In the genomic region with DNA sequence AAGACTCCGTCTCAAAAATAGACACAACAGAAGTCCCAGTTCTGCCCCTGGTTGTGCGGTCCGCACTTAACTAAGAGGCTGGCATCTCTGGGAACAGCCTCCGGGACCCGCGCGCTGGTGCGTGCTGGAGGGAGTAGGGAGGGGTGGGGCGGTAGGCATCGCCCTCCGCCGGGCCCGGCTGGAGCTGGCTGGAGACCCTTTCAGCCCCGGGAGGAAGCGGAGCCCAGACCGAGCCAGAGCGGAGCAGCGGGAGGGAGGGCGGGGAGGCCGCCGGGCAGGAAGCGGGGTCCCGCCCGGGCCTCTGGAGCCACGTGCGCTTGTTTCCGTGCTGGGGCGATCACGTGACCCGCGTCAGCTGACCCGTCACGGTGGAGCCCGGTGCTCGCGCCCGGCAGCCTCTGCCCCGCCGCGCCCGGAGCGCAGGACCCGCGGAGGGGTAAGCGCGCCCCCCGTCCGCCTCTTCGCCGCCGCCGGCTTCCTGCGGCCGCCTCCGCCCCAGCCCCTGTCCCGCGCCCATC, we compare ENCODE assay signal across 8 cellular contexts. TPM values are rescaled to one million over a fixed set of nuclear protein-coding genes. Genes with fewer than 3 reads are reported as not detected.
DNase-seq lines count a peak whose midpoint lies in the region; ATAC-seq, FAIRE-seq and TF ChIP-seq lines count a peak whose summit lies in the region.

A gene (plus strand): TSS at position 354 of the 518 bp plus-strand sequence. CDS start 256 bp downstream, outside the sequence.

- H3K79me2 ChIP-seq in OCI-LY1 (ENCODE audit: insufficient read depth, low read length) (no peaks in the 10 kb centered on the region), endothelial cell of umbilical vein (ENCODE audit: control insufficient read depth, insufficient read depth, low read length) (peaks cover 2% of the 10 kb centered on the region)

- H3K27ac ChIP-seq in 22Rv1 (peak within 1 kb of the TSS; percentile 61), OCI-LY1 (ENCODE audit: low read depth, low read length, poor library complexity, severe bottlenecking) (peak within 1 kb of the TSS; percentile 93), endothelial cell of umbilical vein (ENCODE audit: insufficient read depth, low read depth, low read length) (peak within 1 kb of the TSS; percentile 22)

- H4K20me1 ChIP-seq in OCI-LY1 (ENCODE audit: insufficient read depth, low read length), result no peaks in the 10 kb centered on the region
- H4K20me1 ChIP-seq in endothelial cell of umbilical vein (replicated peaks; ENCODE audit: control insufficient read depth, extremely low read depth, insufficient read depth, low read length), result no peaks in the 10 kb centered on the region

- H3F3A ChIP-seq in OCI-LY1 (ENCODE audit: insufficient read depth, low read length), result no peaks in the 10 kb centered on the region; the same call in 1 of the 2 replicates

- peaks cover 7% of the 10 kb centered on the region for H3K36me3 Mint-ChIP-seq in mesothelial cell of epicardium

- CTCF ChIA-PET in endothelial cell of umbilical vein (lab: Charles Lee), result interaction anchor here (1.0 to 12.8 kb wide), 4 partner anchors 49 to 141 kb away, joined by 3 to 262 read pairs (median 6); no protein-coding TSS in a partner anchor

- H3K9me3 ChIP-seq in OCI-LY1 (ENCODE audit: low read length) (no peaks in the 10 kb centered on the region), endothelial cell of umbilical vein (replicated peaks; ENCODE audit: control insufficient read depth, insufficient read depth, low read length) (no peaks in the 10 kb centered on the region)

- peak within 1 kb of the TSS; percentile 88 for H3K4me3 ChIP-seq in OCI-LY1 (ENCODE audit: low read depth, low read length, poor library complexity, severe bottlenecking)
- peak within 1 kb of the TSS; percentile 14 to 55 (median 16) for H3K4me3 ChIP-seq in endothelial cell of umbilical vein (replicated peaks in 1 of 3; ENCODE audit: insufficient read depth in 1 of 3, low read depth in 1 of 3, low read length in 3 of 3)

- peak; percentile 50 for TF ChIP-seq POLR2A in endothelial cell of umbilical vein (IDR thresholded peaks at IDR 0.05; ENCODE audit: low read depth, low read length)

- intact Hi-C loops in endothelial cell of umbilical vein (cut with micrococcal nuclease), result loop anchor here (2.0 kb wide), 1 partner anchor 104 kb away; a partner anchor contains a TSS

- TF ChIP-seq CTCF in 22Rv1 (IDR thresholded peaks at IDR 0.05) (no peak), OCI-LY1 (IDR thresholded peaks at IDR 0.05; ENCODE audit: low read length) (no peak), endothelial cell of umbilical vein (IDR thresholded peaks at IDR 0.05; ENCODE audit: extremely low read depth in 1 of 2, insufficient read depth in 1 of 2, low read depth in 1 of 2, low read length in 2 of 2) (no peak), mesothelial cell of epicardium (IDR thresholded peaks at IDR 0.05; ENCODE audit: unreplicated experiment) (no peak)

- dilution Hi-C loops in endothelial cell of umbilical vein (cut with MboI; ENCODE audit: extremely low pct_ligation_motif_present, low sequenced_read_pairs), result no loop called here

- no peaks in the 10 kb centered on the region for H3K9me3 Mint-ChIP-seq in mesothelial cell of epicardium

- H3K4me1 ChIP-seq in OCI-LY1 (ENCODE audit: insufficient read depth, low read length, severe bottlenecking), result peaks cover 77% of the 10 kb centered on the region
- H3K4me1 ChIP-seq in endothelial cell of umbilical vein (ENCODE audit: control insufficient read depth, extremely low read depth, insufficient read depth, low read length), result peaks cover 7% of the 10 kb centered on the region

- H3K9me2 ChIP-seq in OCI-LY1 (ENCODE audit: low read depth, low read length), result no peaks in the 10 kb centered on the region

- peak; percentile 77 for DNase-seq in activated T-cell treated with anti-CD3 and anti-CD28 coated beads for 1 hour (ENCODE audit: low read depth)
- DNase-seq in endothelial cell of umbilical vein (ENCODE audit: low read depth, low spot score), result peak; percentile 69
- peak; percentile 82 to 84 for DNase-seq in mesothelial cell of epicardium (ENCODE audit: low spot score in 2 of 2, unreplicated experiment in 2 of 2)
- DNase-seq in stimulated activated CD8-positive, alpha-beta memory T cell treated with anti-CD3 and anti-CD28 coated beads, Interleukin-15, amount 100 ng/mL, for 24 hours (ENCODE audit: low read depth), result peak; percentile 83

- H3K9ac ChIP-seq in OCI-LY1 (ENCODE audit: low read length) (peak within 1 kb of the TSS; percentile 86), endothelial cell of umbilical vein (replicated peaks; ENCODE audit: extremely low read depth, insufficient read depth, low read length) (peak within 1 kb of the TSS; percentile 41)

- BruUV-seq in endothelial cell of umbilical vein (replicated peaks; lab: Mats Ljungman, UMichigan), result no TSS peak

- peak; percentile 77 for FAIRE-seq in endothelial cell of umbilical vein (lab: Jason Lieb, UNC)

- H3K27me3 Mint-ChIP-seq in mesothelial cell of epicardium (ENCODE audit: low read depth), result no peaks in the 10 kb centered on the region

- peak within 1 kb of the TSS; percentile 66 for H3K4me3 Mint-ChIP-seq in mesothelial cell of epicardium

- POLR2A ChIA-PET in endothelial cell of umbilical vein (lab: Charles Lee), result no interaction called here

- H3K4me1 Mint-ChIP-seq in mesothelial cell of epicardium, result peaks cover 12% of the 10 kb centered on the region

- peak within 1 kb of the TSS; percentile 95 for H3K4me2 ChIP-seq in OCI-LY1 (ENCODE audit: low read length)
- peak within 1 kb of the TSS; percentile 54 for H3K4me2 ChIP-seq in endothelial cell of umbilical vein (ENCODE audit: insufficient read depth, low read length)

- H3K27me3 ChIP-seq in OCI-LY1 (ENCODE audit: insufficient read depth, low read length), result no peaks in the 10 kb centered on the region
- no peaks in the 10 kb centered on the region for H3K27me3 ChIP-seq in endothelial cell of umbilical vein (ENCODE audit: control insufficient read depth in 2 of 2, insufficient read depth in 2 of 2, low read length in 2 of 2)

- H3K9me1 ChIP-seq in endothelial cell of umbilical vein (replicated peaks; ENCODE audit: control insufficient read depth, extremely low read depth, insufficient read depth, low read length), result no peaks in the 10 kb centered on the region

- peak within 1 kb of the TSS; percentile 50 for H3K27ac Mint-ChIP-seq in mesothelial cell of epicardium

- H2AFZ ChIP-seq in OCI-LY1 (ENCODE audit: low read length) (no peak within 1 kb of the TSS), endothelial cell of umbilical vein (ENCODE audit: low read depth, low read length) (peak within 1 kb of the TSS; percentile 27)

- peaks cover 11% of the 10 kb centered on the region; the same call in 1 of the 2 replicates for H3K36me3 ChIP-seq in OCI-LY1 (ENCODE audit: insufficient read depth, low read length)
- no peaks in the 10 kb centered on the region for H3K36me3 ChIP-seq in endothelial cell of umbilical vein (ENCODE audit: control insufficient read depth in 2 of 2, extremely low read depth in 1 of 2, insufficient read depth in 2 of 2, low read length in 2 of 2)

- peak; percentile 45 for ATAC-seq in GM18517 (IDR thresholded peaks at IDR 0.05; ENCODE audit: unreplicated experiment)
- peak; percentile 50 for ATAC-seq in HG03342 (IDR thresholded peaks at IDR 0.05; ENCODE audit: unreplicated experiment)

TF ChIP-seq in endothelial cell of umbilical vein, 7 proteins besides CTCF, POLR2A, EP300 and RAD21:
- TF ChIP-seq POLR2AphosphoS5 (IDR thresholded peaks at IDR 0.05; ENCODE audit: insufficient read depth, low read depth, low read length), result peak; percentile 95
- TF ChIP-seq MYC (IDR thresholded peaks at IDR 0.05; ENCODE audit: low read depth, low read length), result peak; percentile 70
- TF ChIP-seq EZH2 (IDR thresholded peaks at IDR 0.05; ENCODE audit: borderline replicate concordance, low read depth, low read length, severe bottlenecking), result no peak
- TF ChIP-seq GATA2 (IDR thresholded peaks at IDR 0.05; ENCODE audit: insufficient read depth, insufficient read length, low read depth, low read length), result no peak
- TF ChIP-seq, protein P1, sequence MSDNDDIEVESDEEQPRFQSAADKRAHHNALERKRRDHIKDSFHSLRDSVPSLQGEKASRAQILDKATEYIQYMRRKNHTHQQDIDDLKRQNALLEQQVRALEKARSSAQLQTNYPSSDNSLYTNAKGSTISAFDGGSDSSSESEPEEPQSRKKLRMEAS (IDR thresholded peaks at IDR 0.05; ENCODE audit: insufficient read depth, insufficient read length), result peak; percentile 98

RNA-seq across cellular contexts. Expression of the gene that starts here (rescaled TPM):
- total RNA-seq in endothelial cell of umbilical vein (16.5 and 17.3 TPM in 2 replicates), mesothelial cell of epicardium (20.3 to 22.9 TPM (median 20.6 TPM) in 3 replicates)
- polyA plus RNA-seq in endothelial cell of umbilical vein, result 10.4 and 12.1 TPM in 2 replicates
- polyA plus RNA-seq in endothelial cell of umbilical vein (2011; cell fraction: cytosol; rRNA removed), result 5.0 and 7.6 TPM in 2 replicates
- polyA plus RNA-seq in endothelial cell of umbilical vein (2011; cell fraction: nucleus; rRNA removed), result 18.5 and 22.3 TPM in 2 replicates
- 10.1 and 11.7 TPM in 2 replicates for polyA plus RNA-seq in endothelial cell of umbilical vein (2012)
- 10.2 and 10.9 TPM in 2 replicates for polyA minus RNA-seq in endothelial cell of umbilical vein
- 12.5 TPM for polyA minus RNA-seq in endothelial cell of umbilical vein (2011; cell fraction: cytosol; rRNA and poly(A)+ RNA removed)
- polyA minus RNA-seq in endothelial cell of umbilical vein (2011; cell fraction: nucleus; rRNA and poly(A)+ RNA removed), result 9.7 and 18.8 TPM in 2 replicates

Comparison
In these comparisons a context has a peak if more than half of its experiments do, and no peak if none do; other contexts are left out.
1. Peak in every context shown above with its lines: DNase-seq, ATAC-seq, H3K4me3 ChIP-seq and H3K27ac ChIP-seq.
2. H3K27ac ChIP-seq: peak in every context shown above with its lines; median percentile 93 in OCI-LY1; 61 in 22Rv1; 22 in endothelial cell of umbilical vein.